Comparison of ENCODE assay signal across 6 cellular contexts in genomic region chrX:49155900-49156837, GRCh38. TPM values are rescaled to one million over a fixed set of nuclear protein-coding genes. Genes with fewer than 3 reads are reported as not detected.
A peak's percentile ranks its signal among the peaks of the same experiment; 100 is the strongest.
DNase-seq lines count a peak whose midpoint lies in the region; ATAC-seq and TF ChIP-seq lines count a peak whose summit lies in the region.

No MANE protein-coding gene starts in this region.

- H3K4me3 Mint-ChIP-seq in naive B cell, result peak overlapping the region; percentile 92 to 99 (median 94)

- peak overlapping the region; percentile 96 to 98 for H3K27ac ChIP-seq in uterus

- DNase-seq in T-helper 1 cell (peak; percentile 69 to 86 (median 80)), choroid plexus epithelial cell (ENCODE audit: low read depth) (peak; percentile 94), naive B cell (peak; percentile 86), uterus (peak; percentile 90 to 91)

- no peaks in the 10 kb centered on the region for H3K27me3 Mint-ChIP-seq in naive B cell

- H3K4me1 ChIP-seq in uterus, result no peaks in the 10 kb centered on the region

- TF ChIP-seq POLR2A in GM19193 (IDR thresholded peaks at IDR 0.05; ENCODE audit: extremely low read depth, insufficient read depth, insufficient read length) (peak; percentile 38), uterus (IDR thresholded peaks at IDR 0.05) (peak; percentile 28 to 74)

- peak; percentile 92 for ATAC-seq in naive B cell (ENCODE audit: low read depth in 2 of 2)

- TF ChIP-seq EP300 in Ishikawa (IDR thresholded peaks at IDR 0.05; ENCODE audit: borderline replicate concordance), result no peak

- H3K9me3 ChIP-seq in uterus, result no peaks in the 10 kb centered on the region

- no peaks in the 10 kb centered on the region for H3K36me3 ChIP-seq in uterus

- intact Hi-C loops in uterus (cut with DNase I; ENCODE audit: low total_unique reads), result no loop called here

- H3K36me3 Mint-ChIP-seq in naive B cell, result peaks cover under 1 to 3% of the 10 kb centered on the region in 2 donors

- H3K27ac Mint-ChIP-seq in naive B cell, result peak overlapping the region; percentile 80 to 99 (median 96)

- peaks cover 0 to 5% (median 0%) of the 10 kb centered on the region in 7 donors for H3K9me3 Mint-ChIP-seq in naive B cell

- H3K27me3 ChIP-seq in uterus, result no peaks in the 10 kb centered on the region

- peak; percentile 27; the same call in 1 of the 2 replicates for TF ChIP-seq RAD21 in Ishikawa (IDR thresholded peaks at IDR 0.05; ENCODE audit: low read depth)

- TF ChIP-seq CTCF in choroid plexus epithelial cell (conservative IDR thresholded peaks at IDR 0.05; ENCODE audit: low read depth, low read length), result peak; percentile 45
- peak; percentile 38 to 93 (median 84) for TF ChIP-seq CTCF in uterus (IDR thresholded peaks at IDR 0.05)

- peak overlapping the region; percentile 55 for H3K4me3 ChIP-seq in choroid plexus epithelial cell (ENCODE audit: low read depth, low read length)
- peak overlapping the region; percentile 49 for H3K4me3 ChIP-seq in uterus

- peaks cover 13 to 21% (median 15%) of the 10 kb centered on the region in 3 donors for H3K4me1 Mint-ChIP-seq in naive B cell

TF ChIP-seq in Ishikawa, 13 proteins besides CTCF, POLR2A, EP300 and RAD21:
- TF ChIP-seq TCF12 (IDR thresholded peaks at IDR 0.05; ENCODE audit: low read depth) (no peak), MAX (IDR thresholded peaks at IDR 0.05) (peak; percentile 68; the same call in 1 of the 2 replicates)

RNA-seq across cellular contexts. Expression of gene MAGIX, which starts 6.4 kb away (rescaled TPM):
- polyA plus RNA-seq in naive B cell (ENCODE audit: low read depth in 6 of 6), result under 1 TPM in 5 of 6 donors, not detected in 1; 0.18 to 0.96 (median 0.35) TPM
- 10 to 100 TPM in 1 of 4 donors, 1 to 10 TPM in 2, under 1 TPM in 1; 0.77 to 12.4 (median 5.2) TPM for total RNA-seq in uterus

RNA-seq across cellular contexts. Expression of gene PLP2, which starts 15.5 kb away (rescaled TPM):
- 100 to 1,000 TPM; 110 to 208 (median 153) TPM for polyA plus RNA-seq in naive B cell (ENCODE audit: low read depth in 6 of 6)
- total RNA-seq in uterus, result 100 to 1,000 TPM in 1 of 4 donors, 10 to 100 TPM in 1, 1 to 10 TPM in 2; 2.6 to 171 (median 23.3) TPM

RNA-seq across cellular contexts. Expression of gene PRICKLE3, which starts 30.0 kb away (rescaled TPM):
- polyA plus RNA-seq in naive B cell (ENCODE audit: low read depth in 6 of 6), result 1 to 10 TPM in 5 of 6 donors, not detected in 1; 3.6 to 8.6 (median 5.4) TPM
- 10 to 100 TPM; 14.2 to 17.6 (median 15.8) TPM for total RNA-seq in uterus

RNA-seq across cellular contexts. Expression of gene GPKOW, which starts 32.6 kb away (rescaled TPM):
- 10 to 100 TPM; 17.9 to 33.9 (median 22.0) TPM for polyA plus RNA-seq in naive B cell (ENCODE audit: low read depth in 6 of 6)
- total RNA-seq in uterus, result 10 to 100 TPM in 2 of 4 donors, 1 to 10 TPM in 2; 5.6 to 22.0 (median 12.8) TPM

RNA-seq across cellular contexts. Expression of gene SYP, which starts 43.8 kb away (rescaled TPM):
- 1 to 10 TPM in 1 of 6 donors, under 1 TPM in 4, not detected in 1; 0.15 to 1.3 (median 0.47) TPM for polyA plus RNA-seq in naive B cell (ENCODE audit: low read depth in 6 of 6)
- 1 to 10 TPM in 3 of 4 donors, not detected in 1; 2.0 to 4.4 (median 3.0) TPM for total RNA-seq in uterus

Comparison
In these comparisons a context has a peak if more than half of its experiments do, and no peak if none do; other contexts are left out.
1. Peak in every context shown above with its lines: DNase-seq, ATAC-seq, H3K4me3 ChIP-seq and H3K27ac ChIP-seq.